Comparison of ENCODE assay signal across 8 cellular contexts in the genomic region with DNA sequence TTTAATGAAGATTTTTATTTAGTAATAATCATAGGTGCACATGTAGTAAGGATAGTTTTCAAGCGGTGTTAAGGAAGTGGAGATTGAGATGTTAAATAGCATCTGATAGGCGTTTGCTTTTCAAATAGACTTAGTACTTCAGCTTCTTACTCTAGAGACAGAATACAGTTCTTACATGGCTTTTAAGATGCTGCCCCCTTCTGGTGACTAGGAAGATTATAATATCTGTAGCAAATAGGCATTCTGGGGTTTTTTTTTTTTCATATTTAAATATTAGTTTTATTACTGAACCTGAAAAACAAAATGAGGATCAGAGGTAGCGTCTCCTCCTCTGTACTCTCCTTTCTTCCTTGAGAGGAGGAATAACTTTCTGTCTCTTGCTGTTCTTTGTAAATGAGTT.
DNase-seq lines count a peak whose midpoint lies in the region; ATAC-seq and TF ChIP-seq lines count a peak whose summit lies in the region.

No MANE protein-coding gene starts in this region.

- no peaks in the 10 kb centered on the region for H3K36me3 ChIP-seq in thyroid gland

- no peak for TF ChIP-seq POLR2A in thyroid gland (IDR thresholded peaks at IDR 0.05)

- TF ChIP-seq CTCF in HFF-Myc (IDR thresholded peaks at IDR 0.05; ENCODE audit: low read depth, low read length, missing control alignments) (peak; percentile 48), astrocyte of the spinal cord (IDR thresholded peaks at IDR 0.05; ENCODE audit: low read depth, low read length) (peak; percentile 55), thyroid gland (IDR thresholded peaks at IDR 0.05) (peak in 5 of 6 experiments; percentile 43 to 86 (median 71))

- no peak for ATAC-seq in GM19452 (IDR thresholded peaks at IDR 0.05; ENCODE audit: unreplicated experiment)

- H3K27ac ChIP-seq in thyroid gland, result no peak overlapping the region

- no peaks in the 10 kb centered on the region for H3K9me3 ChIP-seq in thyroid gland

- WGBS in thyroid gland, 2 donors, result 10 to 13% methylated on average over 3 of the region's 3 CpGs

- H3K4me3 ChIP-seq in HFF-Myc (replicated peaks; ENCODE audit: low read depth, low read length) (no peak overlapping the region), astrocyte of the spinal cord (ENCODE audit: low read depth, low read length) (no peak overlapping the region), thyroid gland (replicated peaks in 1 of 3) (no peak overlapping the region)

- no peaks in the 10 kb centered on the region for H3K4me1 ChIP-seq in thyroid gland

- peak; percentile 56 for DNase-seq in AG20443 (ENCODE audit: low spot score)
- DNase-seq in HFF-Myc (ENCODE audit: extremely low read depth, low read depth), result peak; percentile 59
- peak; percentile 75 for DNase-seq in NCI-H460 (ENCODE audit: extremely low read depth, low read depth)
- DNase-seq in astrocyte of the spinal cord (ENCODE audit: low read depth, low spot score), result peak; percentile 82
- peak; percentile 38 for DNase-seq in iPS-NIHi11 (ENCODE audit: low spot score)
- DNase-seq in thyroid gland, result no peak
- DNase-seq in stimulated activated CD4-positive, alpha-beta T cell treated with anti-CD3 and anti-CD28 coated beads, Interleukin-12 subunit alpha, Interleukin-12 subunit beta, amount 100 ng/mL, for 4 hours, result no peak

- intact Hi-C loops in thyroid gland (cut with DNase I), result loop anchor here (5.0 kb wide), 1 partner anchor 457 kb away; no protein-coding TSS in a partner anchor

- in situ Hi-C loops in astrocyte of the spinal cord (cut with HindIII; ENCODE audit: low sequenced_read_pairs), result no loop called here

- H3K27me3 ChIP-seq in thyroid gland, result no peaks in the 10 kb centered on the region

Comparison
In these comparisons a context has a peak if more than half of its experiments do, and no peak if none do; other contexts are left out.
1. DNase-seq: peak in AG20443 (single experiment), HFF-Myc (single experiment), NCI-H460 (single experiment), astrocyte of the spinal cord (single experiment) and iPS-NIHi11 (single experiment); none in thyroid gland (0 of 2) and stimulated activated CD4-positive, alpha-beta T cell treated with anti-CD3 and anti-CD28 coated beads, Interleukin-12 subunit alpha, Interleukin-12 subunit beta, amount 100 ng/mL, for 4 hours (single experiment).
2. Peak in every context shown above with its lines, with median percentiles within 50 percentile points of each other: CTCF ChIP-seq.